1 cellular context compared by ENCODE assay signal in genomic region chr1:114756949-114757454, GRCh38.
TF ChIP-seq lines count a peak whose summit lies in the region.

No MANE protein-coding gene starts in this region.

TF ChIP-seq in HepG2, 621 proteins besides CTCF, POLR2A, EP300 and RAD21 (continued from another document):
- TF ChIP-seq E2F1 (CRISPR knock-in tag; IDR thresholded peaks at IDR 0.05) (peak; percentile 24; the same call in 1 of the 2 replicates), ZNF614 (CRISPR knock-in tag; IDR thresholded peaks at IDR 0.05; ENCODE audit: borderline replicate concordance) (no peak), FOXJ3 (CRISPR knock-in tag; IDR thresholded peaks at IDR 0.05; ENCODE audit: borderline replicate concordance) (0 out of 2 replicates have a peak, but pooled peaks have one; percentile 18), LRRFIP1 (CRISPR knock-in tag; conservative IDR thresholded peaks at IDR 0.05) (no peak), NR0B2 (CRISPR knock-in tag; IDR thresholded peaks at IDR 0.05) (0 out of 2 replicates have a peak, but pooled peaks have one; percentile 21), MAFG (CRISPR knock-in tag; IDR thresholded peaks at IDR 0.05) (no peak), RFXAP (CRISPR knock-in tag; IDR thresholded peaks at IDR 0.05; ENCODE audit: borderline replicate concordance) (peak; percentile 25; the same call in 1 of the 2 replicates), ZNF296 (CRISPR knock-in tag; conservative IDR thresholded peaks at IDR 0.05) (no peak), ZFP1 (CRISPR knock-in tag; IDR thresholded peaks at IDR 0.05) (0 out of 2 replicates have a peak, but pooled peaks have one; percentile 4), MXD1 (CRISPR knock-in tag; IDR thresholded peaks at IDR 0.05) (0 out of 2 replicates have a peak, but pooled peaks have one; percentile 11), SIN3A (IDR thresholded peaks at IDR 0.05; ENCODE audit: borderline replicate concordance, low read depth, low read length) (peak; percentile 64; the same call in 1 of the 2 replicates), ZFY (CRISPR knock-in tag; IDR thresholded peaks at IDR 0.05) (peak; percentile 84), ZNF543 (CRISPR knock-in tag; IDR thresholded peaks at IDR 0.05) (no peak), TCF12 (IDR thresholded peaks at IDR 0.05) (no peak), TCF12 (CRISPR knock-in tag; IDR thresholded peaks at IDR 0.05) (no peak), ZBTB25 (CRISPR knock-in tag; IDR thresholded peaks at IDR 0.05) (no peak), MEIS2 (CRISPR knock-in tag; IDR thresholded peaks at IDR 0.05) (0 out of 2 replicates have a peak, but pooled peaks have one; percentile 38), ZNF710 (CRISPR knock-in tag; IDR thresholded peaks at IDR 0.05; ENCODE audit: borderline replicate concordance) (peak; percentile 30; the same call in 1 of the 2 replicates), ZFP90 (CRISPR knock-in tag; IDR thresholded peaks at IDR 0.05; ENCODE audit: borderline replicate concordance) (peak; percentile 13; the same call in 1 of the 2 replicates), ZNF232 (CRISPR knock-in tag; IDR thresholded peaks at IDR 0.05; ENCODE audit: borderline replicate concordance) (0 out of 2 replicates have a peak, but pooled peaks have one; percentile 25), AFF4 (CRISPR knock-in tag; IDR thresholded peaks at IDR 0.05) (no peak), ZNF780A (CRISPR knock-in tag; IDR thresholded peaks at IDR 0.05) (no peak), ZNF317 (CRISPR knock-in tag; IDR thresholded peaks at IDR 0.05) (0 out of 2 replicates have a peak, but pooled peaks have one; percentile 15), ZFP91 (CRISPR knock-in tag; IDR thresholded peaks at IDR 0.05; ENCODE audit: borderline replicate concordance) (no peak), CCDC6 (CRISPR knock-in tag; IDR thresholded peaks at IDR 0.05) (0 out of 2 replicates have a peak, but pooled peaks have one; percentile 32), FOXA3 (CRISPR knock-in tag; IDR thresholded peaks at IDR 0.05) (no peak)
